ENCODE assay signal across 1 cellular context in the genomic region with DNA sequence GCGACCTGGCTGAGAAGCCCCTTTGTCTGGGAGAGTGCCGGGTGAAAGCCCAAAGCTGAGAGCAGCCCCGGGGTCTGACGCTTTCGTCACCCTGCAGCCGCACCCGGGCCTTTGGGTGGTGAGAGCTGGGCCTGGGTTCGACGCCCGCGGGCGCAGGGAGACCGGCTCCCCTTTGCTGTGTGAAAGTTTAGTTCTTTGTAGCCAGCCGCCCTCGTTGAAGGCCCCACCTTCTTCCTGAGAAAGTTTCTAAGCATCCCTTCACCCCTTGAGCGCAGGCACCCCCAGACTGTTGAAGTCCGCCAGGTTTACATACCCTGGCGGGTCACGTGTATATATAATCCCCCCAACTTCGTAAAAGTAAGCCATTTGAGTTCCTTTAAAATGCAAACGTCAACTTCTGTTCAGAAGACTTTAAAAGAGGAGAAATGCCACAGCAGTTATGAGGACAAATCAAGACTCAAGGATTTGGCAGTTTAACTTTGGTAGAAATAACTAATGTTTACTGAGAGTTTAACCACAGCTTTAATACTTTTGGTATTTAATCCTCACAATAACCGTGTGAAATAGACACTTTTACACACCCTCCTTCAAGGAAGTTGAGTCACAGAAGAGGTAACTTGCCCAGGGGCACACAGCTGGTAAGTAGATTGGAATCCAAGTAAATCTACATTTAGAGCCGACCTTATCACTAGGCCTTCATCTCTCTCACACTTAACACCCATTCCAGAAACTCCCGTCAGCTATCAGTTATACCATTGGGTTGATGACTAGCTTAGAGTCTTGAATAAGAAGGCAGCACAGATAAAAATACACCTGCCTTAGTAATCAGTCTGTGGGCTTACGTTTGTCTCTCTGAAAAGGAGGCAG.
A peak's percentile ranks its signal among the peaks of the same experiment; 100 is the strongest.
TF ChIP-seq lines count a peak whose summit lies in the region.

No MANE protein-coding gene starts in this region.

TF ChIP-seq in H1, 55 proteins besides CTCF, POLR2A, EP300 and RAD21 (continued from another document):
- TF ChIP-seq, protein P1, sequence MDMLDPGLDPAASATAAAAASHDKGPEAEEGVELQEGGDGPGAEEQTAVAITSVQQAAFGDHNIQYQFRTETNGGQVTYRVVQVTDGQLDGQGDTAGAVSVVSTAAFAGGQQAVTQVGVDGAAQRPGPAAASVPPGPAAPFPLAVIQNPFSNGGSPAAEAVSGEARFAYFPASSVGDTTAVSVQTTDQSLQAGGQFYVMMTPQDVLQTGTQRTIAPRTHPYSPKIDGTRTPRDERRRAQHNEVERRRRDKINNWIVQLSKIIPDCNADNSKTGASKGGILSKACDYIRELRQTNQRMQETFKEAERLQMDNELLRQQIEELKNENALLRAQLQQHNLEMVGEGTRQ (IDR thresholded peaks at IDR 0.05; ENCODE audit: low read length), result no peak
- TF ChIP-seq RBBP5 (IDR thresholded peaks at IDR 0.05; ENCODE audit: borderline replicate concordance, low read depth, low read length), result peak; percentile 32; the same call in 1 of the 2 replicates
- TF ChIP-seq KDM4A (IDR thresholded peaks at IDR 0.05; ENCODE audit: low read depth, low read length, severe bottlenecking), result peak; percentile 87
- no peak for TF ChIP-seq SAP30 (IDR thresholded peaks at IDR 0.05; ENCODE audit: insufficient read depth, insufficient replicate concordance, low read length)
- TF ChIP-seq ASH2L (IDR thresholded peaks at IDR 0.05; ENCODE audit: low read length), result no peak
- TF ChIP-seq CHD1 (IDR thresholded peaks at IDR 0.05; ENCODE audit: low read depth, low read length), result no peak
- TF ChIP-seq, protein P2, sequence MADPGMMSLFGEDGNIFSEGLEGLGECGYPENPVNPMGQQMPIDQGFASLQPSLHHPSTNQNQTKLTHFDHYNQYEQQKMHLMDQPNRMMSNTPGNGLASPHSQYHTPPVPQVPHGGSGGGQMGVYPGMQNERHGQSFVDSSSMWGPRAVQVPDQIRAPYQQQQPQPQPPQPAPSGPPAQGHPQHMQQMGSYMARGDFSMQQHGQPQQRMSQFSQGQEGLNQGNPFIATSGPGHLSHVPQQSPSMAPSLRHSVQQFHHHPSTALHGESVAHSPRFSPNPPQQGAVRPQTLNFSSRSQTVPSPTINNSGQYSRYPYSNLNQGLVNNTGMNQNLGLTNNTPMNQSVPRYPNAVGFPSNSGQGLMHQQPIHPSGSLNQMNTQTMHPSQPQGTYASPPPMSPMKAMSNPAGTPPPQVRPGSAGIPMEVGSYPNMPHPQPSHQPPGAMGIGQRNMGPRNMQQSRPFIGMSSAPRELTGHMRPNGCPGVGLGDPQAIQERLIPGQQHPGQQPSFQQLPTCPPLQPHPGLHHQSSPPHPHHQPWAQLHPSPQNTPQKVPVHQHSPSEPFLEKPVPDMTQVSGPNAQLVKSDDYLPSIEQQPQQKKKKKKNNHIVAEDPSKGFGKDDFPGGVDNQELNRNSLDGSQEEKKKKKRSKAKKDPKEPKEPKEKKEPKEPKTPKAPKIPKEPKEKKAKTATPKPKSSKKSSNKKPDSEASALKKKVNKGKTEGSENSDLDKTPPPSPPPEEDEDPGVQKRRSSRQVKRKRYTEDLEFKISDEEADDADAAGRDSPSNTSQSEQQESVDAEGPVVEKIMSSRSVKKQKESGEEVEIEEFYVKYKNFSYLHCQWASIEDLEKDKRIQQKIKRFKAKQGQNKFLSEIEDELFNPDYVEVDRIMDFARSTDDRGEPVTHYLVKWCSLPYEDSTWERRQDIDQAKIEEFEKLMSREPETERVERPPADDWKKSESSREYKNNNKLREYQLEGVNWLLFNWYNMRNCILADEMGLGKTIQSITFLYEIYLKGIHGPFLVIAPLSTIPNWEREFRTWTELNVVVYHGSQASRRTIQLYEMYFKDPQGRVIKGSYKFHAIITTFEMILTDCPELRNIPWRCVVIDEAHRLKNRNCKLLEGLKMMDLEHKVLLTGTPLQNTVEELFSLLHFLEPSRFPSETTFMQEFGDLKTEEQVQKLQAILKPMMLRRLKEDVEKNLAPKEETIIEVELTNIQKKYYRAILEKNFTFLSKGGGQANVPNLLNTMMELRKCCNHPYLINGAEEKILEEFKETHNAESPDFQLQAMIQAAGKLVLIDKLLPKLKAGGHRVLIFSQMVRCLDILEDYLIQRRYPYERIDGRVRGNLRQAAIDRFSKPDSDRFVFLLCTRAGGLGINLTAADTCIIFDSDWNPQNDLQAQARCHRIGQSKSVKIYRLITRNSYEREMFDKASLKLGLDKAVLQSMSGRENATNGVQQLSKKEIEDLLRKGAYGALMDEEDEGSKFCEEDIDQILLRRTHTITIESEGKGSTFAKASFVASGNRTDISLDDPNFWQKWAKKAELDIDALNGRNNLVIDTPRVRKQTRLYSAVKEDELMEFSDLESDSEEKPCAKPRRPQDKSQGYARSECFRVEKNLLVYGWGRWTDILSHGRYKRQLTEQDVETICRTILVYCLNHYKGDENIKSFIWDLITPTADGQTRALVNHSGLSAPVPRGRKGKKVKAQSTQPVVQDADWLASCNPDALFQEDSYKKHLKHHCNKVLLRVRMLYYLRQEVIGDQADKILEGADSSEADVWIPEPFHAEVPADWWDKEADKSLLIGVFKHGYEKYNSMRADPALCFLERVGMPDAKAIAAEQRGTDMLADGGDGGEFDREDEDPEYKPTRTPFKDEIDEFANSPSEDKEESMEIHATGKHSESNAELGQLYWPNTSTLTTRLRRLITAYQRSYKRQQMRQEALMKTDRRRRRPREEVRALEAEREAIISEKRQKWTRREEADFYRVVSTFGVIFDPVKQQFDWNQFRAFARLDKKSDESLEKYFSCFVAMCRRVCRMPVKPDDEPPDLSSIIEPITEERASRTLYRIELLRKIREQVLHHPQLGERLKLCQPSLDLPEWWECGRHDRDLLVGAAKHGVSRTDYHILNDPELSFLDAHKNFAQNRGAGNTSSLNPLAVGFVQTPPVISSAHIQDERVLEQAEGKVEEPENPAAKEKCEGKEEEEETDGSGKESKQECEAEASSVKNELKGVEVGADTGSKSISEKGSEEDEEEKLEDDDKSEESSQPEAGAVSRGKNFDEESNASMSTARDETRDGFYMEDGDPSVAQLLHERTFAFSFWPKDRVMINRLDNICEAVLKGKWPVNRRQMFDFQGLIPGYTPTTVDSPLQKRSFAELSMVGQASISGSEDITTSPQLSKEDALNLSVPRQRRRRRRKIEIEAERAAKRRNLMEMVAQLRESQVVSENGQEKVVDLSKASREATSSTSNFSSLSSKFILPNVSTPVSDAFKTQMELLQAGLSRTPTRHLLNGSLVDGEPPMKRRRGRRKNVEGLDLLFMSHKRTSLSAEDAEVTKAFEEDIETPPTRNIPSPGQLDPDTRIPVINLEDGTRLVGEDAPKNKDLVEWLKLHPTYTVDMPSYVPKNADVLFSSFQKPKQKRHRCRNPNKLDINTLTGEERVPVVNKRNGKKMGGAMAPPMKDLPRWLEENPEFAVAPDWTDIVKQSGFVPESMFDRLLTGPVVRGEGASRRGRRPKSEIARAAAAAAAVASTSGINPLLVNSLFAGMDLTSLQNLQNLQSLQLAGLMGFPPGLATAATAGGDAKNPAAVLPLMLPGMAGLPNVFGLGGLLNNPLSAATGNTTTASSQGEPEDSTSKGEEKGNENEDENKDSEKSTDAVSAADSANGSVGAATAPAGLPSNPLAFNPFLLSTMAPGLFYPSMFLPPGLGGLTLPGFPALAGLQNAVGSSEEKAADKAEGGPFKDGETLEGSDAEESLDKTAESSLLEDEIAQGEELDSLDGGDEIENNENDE (IDR thresholded peaks at IDR 0.05; ENCODE audit: insufficient replicate concordance, low read length), result no peak
TF ChIP-seq in H1: peak in this region for 2.
